In the genomic region with DNA sequence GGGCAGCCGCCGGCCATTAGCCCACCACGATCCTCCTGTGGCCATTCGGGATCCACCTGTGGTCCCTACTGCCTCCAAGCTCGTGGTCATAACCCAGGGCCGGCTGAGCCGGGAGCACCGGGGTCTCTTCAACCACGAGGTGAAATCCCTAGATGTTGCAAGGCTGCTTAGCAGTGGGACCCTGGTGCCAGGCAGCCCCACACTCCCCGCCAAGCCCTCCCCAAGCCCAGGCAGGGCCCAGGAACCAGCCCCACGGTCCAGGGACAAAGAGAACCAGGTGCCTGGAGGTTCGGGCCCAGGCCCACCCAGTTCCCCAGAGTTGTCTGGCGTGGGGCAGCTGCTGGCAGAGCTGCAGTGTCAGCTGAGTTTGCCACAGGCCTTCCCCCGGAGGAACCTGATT, we compare ENCODE assay signal across 30 cellular contexts. TPM values are rescaled to one million over a fixed set of nuclear protein-coding genes. Genes with fewer than 3 reads are reported as not detected.
"Had no signal": no experiment of that assay in that cellular context is flagged by ENCODE, and none has a peak within 500 bp of the region (broad histone marks: within the 10 kb centered on the region; RNA-seq: fewer than 3 reads in every experiment).

No MANE protein-coding gene starts in this region.

- H3K36me3 ChIP-seq: heart right ventricle, left lung, neutrophil, right atrium auricular region, stomach, thyroid gland, transverse colon, upper lobe of left lung, vagina had no signal

- H3K27ac ChIP-seq: heart right ventricle, hepatocyte, left lung, neutrophil, right atrium auricular region, skin epidermis, stomach, testis, thyroid gland, transverse colon, upper lobe of left lung, vagina had no signal

- H3K4me2 ChIP-seq: hepatocyte had no signal

- H3K4me3 ChIP-seq: heart right ventricle, hepatocyte, left lung, lung, right atrium auricular region, skin epidermis, stomach, testis, thyroid gland, transverse colon, upper lobe of left lung, vagina had no signal

- H3K27me3 ChIP-seq: right atrium auricular region, testis, thyroid gland, vagina had no signal

- ATAC-seq: heart right ventricle; left colon; left lung; naive thymus-derived CD4-positive, alpha-beta T cell; natural killer cell treated with Interleukin-12 subunit alpha and Interleukin-12 subunit beta and Interleukin-15 and Interleukin-18, amount 100 ng/mL, for 72 hours; sciatic nerve; stimulated activated naive B cell treated with anti-CD40 and anti-IgM and Interleukin-4, amounts not matched to agents 10 μg/mL and 1 μg/mL and 100 μg/mL, for 72 hours; stimulated activated naive CD8-positive, alpha-beta T cell treated with anti-CD3 and anti-CD28 coated beads, Interleukin-15, Interleukin-2, amounts not matched to agents 100 U/mL and 50 U/mL, for 24 hours had no signal

- H2AFZ ChIP-seq: hepatocyte had no signal

- H3K9me3 ChIP-seq: heart right ventricle, left lung, neutrophil, right atrium auricular region, stomach, testis, thyroid gland, transverse colon, upper lobe of left lung, vagina had no signal

- DNase-seq: heart right ventricle; islet precursor cell; left colon; left lung; mesendoderm; naive thymus-derived CD4-positive, alpha-beta T cell; occipital lobe; stimulated activated CD4-positive, alpha-beta T cell treated with anti-CD3 and anti-CD28 coated beads, Interleukin-12 subunit alpha, Interleukin-12 subunit beta, amount 100 ng/mL, for 4 hours; stimulated activated CD4-positive, alpha-beta T cell treated with anti-CD3 and anti-CD28 coated beads, Interleukin-15, amount 100 ng/mL, for 24 hours; stimulated activated CD4-positive, alpha-beta T cell treated with anti-CD3 and anti-CD28 coated beads, Interleukin-2, amount 100 ng/mL, for 24 hours; stimulated activated CD4-positive, alpha-beta T cell treated with anti-CD3 and anti-CD28 coated beads, Interleukin-4, amount 100 ng/mL, for 1 hour; stimulated activated naive B cell treated with anti-CD40 and anti-IgM and Interleukin-4, amounts not matched to agents 10 μg/mL and 1 μg/mL and 100 μg/mL, for 72 hours; stimulated activated naive CD8-positive, alpha-beta T cell treated with anti-CD3 and anti-CD28 coated beads, Interleukin-15, Interleukin-2, amounts not matched to agents 100 U/mL and 50 U/mL, for 24 hours; stomach; testis; thyroid gland; transverse colon had no signal

- H3K79me2 ChIP-seq: hepatocyte had no signal

RNA-seq across cellular contexts. Expression of a gene that starts 3.4 kb away (rescaled TPM):
- total RNA-seq: mononuclear cell; naive thymus-derived CD4-positive, alpha-beta T cell; pulmonary artery endothelial cell; renal cortical epithelial cell; sciatic nerve; transverse colon; urinary bladder; vagina had no signal
- polyA plus RNA-seq: hepatocyte; naive thymus-derived CD4-positive, alpha-beta T cell had no signal

RNA-seq across cellular contexts. Expression of a gene that starts 7.8 kb away (rescaled TPM):
- total RNA-seq: mononuclear cell, stomach, urinary bladder, vagina had no signal
